ENCODE assay signal across 2 cellular contexts in genomic region chr7:5916529-5916928, GRCh38. TPM values are rescaled to one million over a fixed set of nuclear protein-coding genes. Genes with fewer than 3 reads are reported as not detected.
"Had no signal": no experiment of that assay in that cellular context is flagged by ENCODE, and none has a peak within 500 bp of the region (broad histone marks: within the 10 kb centered on the region; RNA-seq: fewer than 3 reads in every experiment).

No MANE protein-coding gene starts in this region.

RNA-seq across cellular contexts. Expression of gene OCM, which starts 35.9 kb away (rescaled TPM):
- total RNA-seq: G401, GM12878 had no signal
- polyA plus RNA-seq: GM12878 had no signal

RNA-seq across cellular contexts. Expression of gene RSPH10B, which starts 54.0 kb away (rescaled TPM):
- total RNA-seq: G401, GM12878 had no signal
